ENCODE assay signal across 1 cellular context in the genomic region with DNA sequence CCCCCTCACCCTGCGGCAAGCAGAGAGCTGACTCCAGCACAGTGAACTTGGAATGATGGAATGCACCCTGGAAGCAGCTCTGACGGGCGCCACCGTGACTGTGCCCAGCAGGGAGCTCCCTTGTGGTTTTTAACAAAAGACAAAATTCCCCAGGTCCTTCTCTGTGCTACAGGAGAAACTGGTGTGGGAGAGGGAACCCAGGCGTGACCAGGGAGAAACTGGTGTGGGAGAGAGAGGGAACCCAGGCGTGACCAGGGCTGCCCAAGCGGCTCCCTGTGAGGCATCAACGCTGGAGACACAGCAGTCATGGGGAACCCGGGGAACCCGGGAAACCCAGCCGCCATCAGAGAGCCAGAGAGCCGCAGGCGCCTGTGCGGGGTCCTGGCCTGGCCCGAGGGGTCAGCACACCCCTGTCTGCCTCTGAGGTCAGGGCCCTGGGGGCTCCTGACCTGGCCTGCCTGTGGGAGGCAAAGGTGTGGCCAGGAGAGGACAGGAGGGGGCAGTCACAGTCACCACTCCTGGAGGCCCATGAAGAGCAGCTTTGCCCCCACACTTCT.
TF ChIP-seq lines count a peak whose summit lies in the region.

No MANE protein-coding gene starts in this region.

TF ChIP-seq in GM12878, 131 proteins besides CTCF, POLR2A, EP300 and RAD21 (continued from another document):
- TF ChIP-seq, protein P1, sequence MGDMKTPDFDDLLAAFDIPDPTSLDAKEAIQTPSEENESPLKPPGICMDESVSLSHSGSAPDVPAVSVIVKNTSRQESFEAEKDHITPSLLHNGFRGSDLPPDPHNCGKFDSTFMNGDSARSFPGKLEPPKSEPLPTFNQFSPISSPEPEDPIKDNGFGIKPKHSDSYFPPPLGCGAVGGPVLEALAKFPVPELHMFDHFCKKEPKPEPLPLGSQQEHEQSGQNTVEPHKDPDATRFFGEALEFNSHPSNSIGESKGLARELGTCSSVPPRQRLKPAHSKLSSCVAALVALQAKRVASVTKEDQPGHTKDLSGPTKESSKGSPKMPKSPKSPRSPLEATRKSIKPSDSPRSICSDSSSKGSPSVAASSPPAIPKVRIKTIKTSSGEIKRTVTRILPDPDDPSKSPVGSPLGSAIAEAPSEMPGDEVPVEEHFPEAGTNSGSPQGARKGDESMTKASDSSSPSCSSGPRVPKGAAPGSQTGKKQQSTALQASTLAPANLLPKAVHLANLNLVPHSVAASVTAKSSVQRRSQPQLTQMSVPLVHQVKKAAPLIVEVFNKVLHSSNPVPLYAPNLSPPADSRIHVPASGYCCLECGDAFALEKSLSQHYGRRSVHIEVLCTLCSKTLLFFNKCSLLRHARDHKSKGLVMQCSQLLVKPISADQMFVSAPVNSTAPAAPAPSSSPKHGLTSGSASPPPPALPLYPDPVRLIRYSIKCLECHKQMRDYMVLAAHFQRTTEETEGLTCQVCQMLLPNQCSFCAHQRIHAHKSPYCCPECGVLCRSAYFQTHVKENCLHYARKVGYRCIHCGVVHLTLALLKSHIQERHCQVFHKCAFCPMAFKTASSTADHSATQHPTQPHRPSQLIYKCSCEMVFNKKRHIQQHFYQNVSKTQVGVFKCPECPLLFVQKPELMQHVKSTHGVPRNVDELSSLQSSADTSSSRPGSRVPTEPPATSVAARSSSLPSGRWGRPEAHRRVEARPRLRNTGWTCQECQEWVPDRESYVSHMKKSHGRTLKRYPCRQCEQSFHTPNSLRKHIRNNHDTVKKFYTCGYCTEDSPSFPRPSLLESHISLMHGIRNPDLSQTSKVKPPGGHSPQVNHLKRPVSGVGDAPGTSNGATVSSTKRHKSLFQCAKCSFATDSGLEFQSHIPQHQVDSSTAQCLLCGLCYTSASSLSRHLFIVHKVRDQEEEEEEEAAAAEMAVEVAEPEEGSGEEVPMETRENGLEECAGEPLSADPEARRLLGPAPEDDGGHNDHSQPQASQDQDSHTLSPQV (IDR thresholded peaks at IDR 0.05) = no peak
- no peak for TF ChIP-seq HDAC2 (IDR thresholded peaks at IDR 0.05)
- TF ChIP-seq SPI1 (IDR thresholded peaks at IDR 0.05; ENCODE audit: borderline replicate concordance, insufficient read depth, low read depth, low read length) = no peak
- no peak for TF ChIP-seq NFIC (IDR thresholded peaks at IDR 0.05; ENCODE audit: low read depth, low read length)
- TF ChIP-seq ETV6 (conservative IDR thresholded peaks at IDR 0.05 in 1 of 2, IDR thresholded peaks at IDR 0.05 in 1 of 2; ENCODE audit: borderline replicate concordance in 1 of 2, low read depth in 1 of 2) = no peak
- no peak for TF ChIP-seq CHD2 (IDR thresholded peaks at IDR 0.05; ENCODE audit: borderline replicate concordance, low read depth, low read length)
- TF ChIP-seq, protein P2, sequence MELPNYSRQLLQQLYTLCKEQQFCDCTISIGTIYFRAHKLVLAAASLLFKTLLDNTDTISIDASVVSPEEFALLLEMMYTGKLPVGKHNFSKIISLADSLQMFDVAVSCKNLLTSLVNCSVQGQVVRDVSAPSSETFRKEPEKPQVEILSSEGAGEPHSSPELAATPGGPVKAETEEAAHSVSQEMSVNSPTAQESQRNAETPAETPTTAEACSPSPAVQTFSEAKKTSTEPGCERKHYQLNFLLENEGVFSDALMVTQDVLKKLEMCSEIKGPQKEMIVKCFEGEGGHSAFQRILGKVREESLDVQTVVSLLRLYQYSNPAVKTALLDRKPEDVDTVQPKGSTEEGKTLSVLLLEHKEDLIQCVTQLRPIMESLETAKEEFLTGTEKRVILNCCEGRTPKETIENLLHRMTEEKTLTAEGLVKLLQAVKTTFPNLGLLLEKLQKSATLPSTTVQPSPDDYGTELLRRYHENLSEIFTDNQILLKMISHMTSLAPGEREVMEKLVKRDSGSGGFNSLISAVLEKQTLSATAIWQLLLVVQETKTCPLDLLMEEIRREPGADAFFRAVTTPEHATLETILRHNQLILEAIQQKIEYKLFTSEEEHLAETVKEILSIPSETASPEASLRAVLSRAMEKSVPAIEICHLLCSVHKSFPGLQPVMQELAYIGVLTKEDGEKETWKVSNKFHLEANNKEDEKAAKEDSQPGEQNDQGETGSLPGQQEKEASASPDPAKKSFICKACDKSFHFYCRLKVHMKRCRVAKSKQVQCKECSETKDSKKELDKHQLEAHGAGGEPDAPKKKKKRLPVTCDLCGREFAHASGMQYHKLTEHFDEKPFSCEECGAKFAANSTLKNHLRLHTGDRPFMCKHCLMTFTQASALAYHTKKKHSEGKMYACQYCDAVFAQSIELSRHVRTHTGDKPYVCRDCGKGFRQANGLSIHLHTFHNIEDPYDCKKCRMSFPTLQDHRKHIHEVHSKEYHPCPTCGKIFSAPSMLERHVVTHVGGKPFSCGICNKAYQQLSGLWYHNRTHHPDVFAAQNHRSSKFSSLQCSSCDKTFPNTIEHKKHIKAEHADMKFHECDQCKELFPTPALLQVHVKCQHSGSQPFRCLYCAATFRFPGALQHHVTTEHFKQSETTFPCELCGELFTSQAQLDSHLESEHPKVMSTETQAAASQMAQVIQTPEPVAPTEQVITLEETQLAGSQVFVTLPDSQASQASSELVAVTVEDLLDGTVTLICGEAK (IDR thresholded peaks at IDR 0.05; ENCODE audit: borderline replicate concordance) = no peak
- no peak for TF ChIP-seq CHD4 (IDR thresholded peaks at IDR 0.05)
- TF ChIP-seq SMC3 (IDR thresholded peaks at IDR 0.05; ENCODE audit: borderline replicate concordance, low read length) = no peak
- TF ChIP-seq NR2C1 (IDR thresholded peaks at IDR 0.05) = no peak
- TF ChIP-seq, protein P3, sequence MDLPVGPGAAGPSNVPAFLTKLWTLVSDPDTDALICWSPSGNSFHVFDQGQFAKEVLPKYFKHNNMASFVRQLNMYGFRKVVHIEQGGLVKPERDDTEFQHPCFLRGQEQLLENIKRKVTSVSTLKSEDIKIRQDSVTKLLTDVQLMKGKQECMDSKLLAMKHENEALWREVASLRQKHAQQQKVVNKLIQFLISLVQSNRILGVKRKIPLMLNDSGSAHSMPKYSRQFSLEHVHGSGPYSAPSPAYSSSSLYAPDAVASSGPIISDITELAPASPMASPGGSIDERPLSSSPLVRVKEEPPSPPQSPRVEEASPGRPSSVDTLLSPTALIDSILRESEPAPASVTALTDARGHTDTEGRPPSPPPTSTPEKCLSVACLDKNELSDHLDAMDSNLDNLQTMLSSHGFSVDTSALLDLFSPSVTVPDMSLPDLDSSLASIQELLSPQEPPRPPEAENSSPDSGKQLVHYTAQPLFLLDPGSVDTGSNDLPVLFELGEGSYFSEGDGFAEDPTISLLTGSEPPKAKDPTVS (IDR thresholded peaks at IDR 0.05; ENCODE audit: low read depth, low read length) = no peak
